ENCODE assay signal across 9 cellular contexts in the genomic region with DNA sequence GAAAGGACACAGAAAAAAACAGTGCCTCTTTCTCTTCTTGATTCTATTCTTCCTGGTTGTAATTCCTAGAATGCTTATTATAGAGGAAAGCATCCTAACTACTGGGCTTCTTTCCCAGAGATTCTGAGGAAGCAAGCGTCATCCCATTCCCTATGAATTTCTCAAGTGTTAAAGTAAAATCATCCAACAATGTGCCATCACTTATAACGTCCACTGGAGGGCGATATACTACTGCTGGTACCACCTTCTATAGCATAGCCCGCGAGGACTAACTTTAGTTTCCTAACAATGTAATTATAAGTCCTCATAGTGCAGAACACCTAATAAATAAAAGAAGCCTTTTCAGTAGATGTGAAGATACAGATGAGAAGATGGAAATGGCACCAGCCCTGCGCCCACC. TPM values are rescaled to one million over a fixed set of nuclear protein-coding genes. Genes with fewer than 3 reads are reported as not detected.
DNase-seq lines count a peak whose midpoint lies in the region; ATAC-seq and TF ChIP-seq lines count a peak whose summit lies in the region.
"Had no signal": no experiment of that assay in that cellular context is flagged by ENCODE, and none has a peak within 500 bp of the region (broad histone marks: within the 10 kb centered on the region; RNA-seq: fewer than 3 reads in every experiment).

No MANE protein-coding gene starts in this region.

- intact Hi-C loops in left ventricle myocardium inferior (cut with micrococcal nuclease): no loop called here
- intact Hi-C loops in Right ventricle myocardium inferior (cut with DNase I): no loop called here
- intact Hi-C loops in activated CD8-positive, alpha-beta T cell treated with anti-CD3 and anti-CD28 coated beads for 36 hours (cut with micrococcal nuclease): no loop called here

- H3K27ac Mint-ChIP-seq in activated CD8-positive, alpha-beta T cell treated with anti-CD3 and anti-CD28 coated beads for 36 hours: no peak overlapping the region
- H3K27ac Mint-ChIP-seq: dendritic cell treated with granulocyte-macrophage colony-stimulating factor and Interleukin-4, amounts not matched to agents 40 ng/mL and 50 ng/mL, for 4 days had no signal

- H3K27me3 ChIP-seq in left ventricle myocardium inferior (ENCODE audit: low read depth) (peaks cover 56% of the 10 kb centered on the region), kidney epithelial cell (ENCODE audit: control insufficient read depth, insufficient read depth, low read length) (peaks cover 2% of the 10 kb centered on the region)

- TF ChIP-seq CTCF in left ventricle myocardium inferior (IDR thresholded peaks at IDR 0.05; ENCODE audit: borderline replicate concordance) (peak; percentile 51), LNCAP (IDR thresholded peaks at IDR 0.05) (peak; percentile 49; the same call in 1 of the 2 replicates), kidney epithelial cell (IDR thresholded peaks at IDR 0.05; ENCODE audit: insufficient read depth, low read length, poor library complexity, severe bottlenecking) (peak; percentile 49)
- peak; percentile 39 for TF ChIP-seq CTCF in activated CD8-positive, alpha-beta T cell treated with anti-CD3 and anti-CD28 coated beads for 36 hours (IDR thresholded peaks at IDR 0.05)

- peaks cover 3% of the 10 kb centered on the region for H3K4me1 Mint-ChIP-seq in activated CD8-positive, alpha-beta T cell treated with anti-CD3 and anti-CD28 coated beads for 36 hours (ENCODE audit: low read depth)

- H3K4me3 ChIP-seq in left ventricle myocardium inferior (no peak overlapping the region), kidney epithelial cell (ENCODE audit: low read depth, low read length) (no peak overlapping the region)

- POLR2A ChIA-PET in activated CD8-positive, alpha-beta T cell treated with anti-CD3 and anti-CD28 coated beads for 36 hours (lab: Charles Lee): no interaction called here

- H3K4me1 ChIP-seq in left ventricle myocardium inferior: no peaks in the 10 kb centered on the region

- H3K27me3 Mint-ChIP-seq in activated CD8-positive, alpha-beta T cell treated with anti-CD3 and anti-CD28 coated beads for 36 hours: peaks cover 34% of the 10 kb centered on the region

- no peaks in the 10 kb centered on the region for H3K9me3 ChIP-seq in left ventricle myocardium inferior (replicated peaks)

- no peak overlapping the region for H3K27ac ChIP-seq in left ventricle myocardium inferior (replicated peaks)

- H3K36me3 ChIP-seq in left ventricle myocardium inferior (no peaks in the 10 kb centered on the region), kidney epithelial cell (ENCODE audit: control insufficient read depth, insufficient read depth, low read length) (no peaks in the 10 kb centered on the region)

- DNase-seq in left ventricle myocardium inferior (no peak), Right ventricle myocardium inferior (ENCODE audit: missing footprints) (no peak), kidney epithelial cell (ENCODE audit: low read depth) (no peak), HK-2 (ENCODE audit: unreplicated experiment) (no peak)
- peak; percentile 2 for DNase-seq in activated CD8-positive, alpha-beta T cell treated with anti-CD3 and anti-CD28 coated beads for 36 hours
- DNase-seq in activated effector memory CD4-positive, alpha-beta T cell treated with anti-CD3 and anti-CD28 coated beads, Interleukin-2, amount 50 U/mL, for 16 hours: no peak

- ATAC-seq in Right ventricle myocardium inferior: no peak
- no peak for ATAC-seq in activated CD8-positive, alpha-beta T cell treated with anti-CD3 and anti-CD28 coated beads for 36 hours
- no peak for ATAC-seq in GM19328 (IDR thresholded peaks at IDR 0.05; ENCODE audit: unreplicated experiment)

- CTCF ChIA-PET in activated CD8-positive, alpha-beta T cell treated with anti-CD3 and anti-CD28 coated beads for 36 hours (lab: Charles Lee): interaction anchor here (1.4 to 2.0 kb wide), 3 partner anchors 11 to 647 kb away, joined by 3 to 6 read pairs (median 6); no protein-coding TSS in a partner anchor

- H3K4me3 Mint-ChIP-seq in activated CD8-positive, alpha-beta T cell treated with anti-CD3 and anti-CD28 coated beads for 36 hours: no peak overlapping the region
- H3K4me3 Mint-ChIP-seq: dendritic cell treated with granulocyte-macrophage colony-stimulating factor and Interleukin-4, amounts not matched to agents 40 ng/mL and 50 ng/mL, for 4 days had no signal

- H3K9me3 Mint-ChIP-seq in activated CD8-positive, alpha-beta T cell treated with anti-CD3 and anti-CD28 coated beads for 36 hours: no peaks in the 10 kb centered on the region
- H3K9me3 Mint-ChIP-seq: dendritic cell treated with granulocyte-macrophage colony-stimulating factor and Interleukin-4, amounts not matched to agents 40 ng/mL and 50 ng/mL, for 4 days had no signal

- H3K36me3 Mint-ChIP-seq in activated CD8-positive, alpha-beta T cell treated with anti-CD3 and anti-CD28 coated beads for 36 hours (ENCODE audit: low read depth): no peaks in the 10 kb centered on the region

RNA-seq across cellular contexts. Expression of gene CENPVL3, which starts 4.4 kb away (rescaled TPM):
- total RNA-seq in left ventricle myocardium inferior (not detected), Right ventricle myocardium inferior (not detected), kidney epithelial cell (2.2 and 6.8 TPM in 2 replicates)
- total RNA-seq in activated CD8-positive, alpha-beta T cell treated with anti-CD3 and anti-CD28 coated beads for 36 hours: under 1 TPM; 0.25 to 0.27 TPM
